Comparison of ENCODE assay signal across 11 cellular contexts in genomic region chr2:143463717-143464116, GRCh38.
DNase-seq lines count a peak whose midpoint lies in the region; ATAC-seq and TF ChIP-seq lines count a peak whose summit lies in the region.
"Had no signal": no experiment of that assay in that cellular context is flagged by ENCODE, and none has a peak within 500 bp of the region (broad histone marks: within the 10 kb centered on the region; RNA-seq: fewer than 3 reads in every experiment).

No MANE protein-coding gene starts in this region.

- H3K9me3 Mint-ChIP-seq in natural killer cell (no peaks in the 10 kb centered on the region), T-cell (no peaks in the 10 kb centered on the region)
- no peaks in the 10 kb centered on the region for H3K9me3 Mint-ChIP-seq in T-helper 2 cell treated with Interferon-gamma antibody and Interleukin-4, amounts not matched to agents 5 μg/mL and 100 μg/mL, for 36 hours
- H3K9me3 Mint-ChIP-seq: neural progenitor cell had no signal

- H3K27me3 Mint-ChIP-seq in natural killer cell (ENCODE audit: low read depth in 2 of 2) (no peaks in the 10 kb centered on the region), T-cell (no peaks in the 10 kb centered on the region)
- no peaks in the 10 kb centered on the region for H3K27me3 Mint-ChIP-seq in T-helper 2 cell treated with Interferon-gamma antibody and Interleukin-4, amounts not matched to agents 5 μg/mL and 100 μg/mL, for 36 hours (ENCODE audit: low read depth)

- H3K36me3 Mint-ChIP-seq in natural killer cell, result no peaks in the 10 kb centered on the region
- peaks cover 31% of the 10 kb centered on the region for H3K36me3 Mint-ChIP-seq in T-cell
- peaks cover 15% of the 10 kb centered on the region for H3K36me3 Mint-ChIP-seq in T-helper 2 cell treated with Interferon-gamma antibody and Interleukin-4, amounts not matched to agents 5 μg/mL and 100 μg/mL, for 36 hours (ENCODE audit: low read depth)
- H3K36me3 Mint-ChIP-seq: neural progenitor cell had no signal

- DNase-seq in natural killer cell (no peak), T-cell (no peak), NCI-H1105 treated with DMSO at 0.1 percent for 48 hours (lab: John Stamatoyannopoulos, UW) (no peak)
- no peak for DNase-seq in T-helper 2 cell treated with Interferon-gamma antibody and Interleukin-4, amounts not matched to agents 5 μg/mL and 100 μg/mL, for 36 hours (ENCODE audit: low spot score)
- DNase-seq: activated gamma-delta T cell treated with Interleukin-2 at 50 U/mL for 16 hours, colonic mucosa, NCI-H2029 treated with DMSO at 0.1 percent for 48 hours had no signal

- H3K27ac Mint-ChIP-seq in natural killer cell, result no peak overlapping the region
- no peak overlapping the region for H3K27ac Mint-ChIP-seq in T-cell
- H3K27ac Mint-ChIP-seq in T-helper 2 cell treated with Interferon-gamma antibody and Interleukin-4, amounts not matched to agents 5 μg/mL and 100 μg/mL, for 36 hours, result no peak overlapping the region
- H3K27ac Mint-ChIP-seq: neural progenitor cell had no signal

- no peak for TF ChIP-seq CTCF in natural killer cell (IDR thresholded peaks at IDR 0.05)

- ATAC-seq in GM18907 (IDR thresholded peaks at IDR 0.05; ENCODE audit: unreplicated experiment) (peak; percentile 83), GM21529 (IDR thresholded peaks at IDR 0.05; ENCODE audit: unreplicated experiment) (peak; percentile 57), HG03159 (IDR thresholded peaks at IDR 0.05; ENCODE audit: unreplicated experiment) (peak; percentile 60), natural killer cell (peak; percentile 43 to 63 (median 60)), T-cell (replicated peaks in 1 of 4) (no peak)

- POLR2A ChIA-PET in T-cell (lab: Charles Lee), result no interaction called here

- CTCF ChIA-PET in T-cell (lab: Charles Lee), result interaction anchor here in 1 of 2 donors (0.6 kb wide), 1 partner anchor 50 kb away, joined by 3 read pairs; no protein-coding TSS in a partner anchor

- intact Hi-C loops in natural killer cell (cut with micrococcal nuclease), result no loop called here

- H3K4me3 Mint-ChIP-seq in natural killer cell (no peak overlapping the region), T-cell (no peak overlapping the region)
- no peak overlapping the region for H3K4me3 Mint-ChIP-seq in T-helper 2 cell treated with Interferon-gamma antibody and Interleukin-4, amounts not matched to agents 5 μg/mL and 100 μg/mL, for 36 hours
- H3K4me3 Mint-ChIP-seq: neural progenitor cell had no signal

- peaks cover 27% of the 10 kb centered on the region in 2 donors for H3K4me1 Mint-ChIP-seq in natural killer cell
- H3K4me1 Mint-ChIP-seq in T-cell, result peaks cover 17 to 37% (median 32%) of the 10 kb centered on the region in 3 donors
- H3K4me1 Mint-ChIP-seq in T-helper 2 cell treated with Interferon-gamma antibody and Interleukin-4, amounts not matched to agents 5 μg/mL and 100 μg/mL, for 36 hours (ENCODE audit: low read depth), result peaks cover 18% of the 10 kb centered on the region
- H3K4me1 Mint-ChIP-seq: neural progenitor cell had no signal

Comparison
In these comparisons a context has a peak if more than half of its experiments do, and no peak if none do; other contexts are left out.
1. ATAC-seq: peak in GM18907 (single experiment), GM21529 (single experiment), HG03159 (single experiment) and natural killer cell (3 of 3); none in T-cell (0 of 4).